Comparison of ENCODE assay signal across 8 cellular contexts in genomic region chr6:122141246-122141645, GRCh38.
"Had no signal": no experiment of that assay in that cellular context is flagged by ENCODE, and none has a peak within 500 bp of the region (broad histone marks: within the 10 kb centered on the region; RNA-seq: fewer than 3 reads in every experiment).

No MANE protein-coding gene starts in this region.

- H3K4me3 ChIP-seq: GM23248, GM23338, HAP-1 had no signal

- ATAC-seq: GM23338 had no signal

- H3K9me3 ChIP-seq: HAP-1 had no signal

- H3K4me2 ChIP-seq: GM23338 had no signal

- DNase-seq: GM23248, GOT3, H7, H9, HCEC 1CT, HFFc6 had no signal

- H3K36me3 ChIP-seq: HAP-1 had no signal

- H3K9ac ChIP-seq: GM23248 had no signal

- H3K4me1 ChIP-seq: HAP-1 had no signal

- H2AFZ ChIP-seq: GM23248, GM23338 had no signal

- H3K27ac ChIP-seq: GM23248 had no signal
